ENCODE assay signal across 19 cellular contexts in genomic region chr6:36227379-36228344, GRCh38. TPM values are rescaled to one million over a fixed set of nuclear protein-coding genes. Genes with fewer than 3 reads are reported as not detected.
A peak's percentile ranks its signal among the peaks of the same experiment; 100 is the strongest.
DNase-seq lines count a peak whose midpoint lies in the region; ATAC-seq and TF ChIP-seq lines count a peak whose summit lies in the region.
"Had no signal": no experiment of that assay in that cellular context is flagged by ENCODE, and none has a peak within 500 bp of the region (broad histone marks: within the 10 kb centered on the region; RNA-seq: fewer than 3 reads in every experiment).

No MANE protein-coding gene starts in this region.

- peak overlapping the region in 2 of 11 experiments; percentile 19 to 34; a peak in 3 of 22 replicates for H3K9ac ChIP-seq in BLaER1 treated with 17β-estradiol and CSF1 and Interleukin-3, amounts not matched to agents 10 nM and 100 nM

- H4K20me1 ChIP-seq in BLaER1 treated with 17β-estradiol and CSF1 and Interleukin-3, amounts not matched to agents 10 nM and 100 nM, result peaks cover 0 to 32% (median 10%) of the 10 kb centered on the region in 11 experiments; a peak in 11 of 22 replicates

- DNase-seq in LNCaP clone FGC (ENCODE audit: low read depth) (peak; percentile 76), mesothelial cell of epicardium (ENCODE audit: low spot score in 2 of 2, unreplicated experiment in 2 of 2) (no peak), testis (no peak), HFFc6 (no peak), suprapubic skin (ENCODE audit: low spot score in 2 of 2) (no peak)
- DNase-seq: activated naive CD4-positive, alpha-beta T cell treated with anti-CD3 and anti-CD28 coated beads, Interleukin-2, amount 10 ng/mL, durations not matched to agents 7 days and 5 days; body of pancreas; dorsolateral prefrontal cortex; KBM-7; left ventricle myocardium inferior; naive thymus-derived CD8-positive, alpha-beta T cell; right cardiac atrium; stimulated activated CD4-positive, alpha-beta T cell treated with anti-CD3 and anti-CD28 coated beads, Interleukin-2, amount 100 ng/mL, for 24 hours; stimulated activated CD8-positive, alpha-beta memory T cell treated with anti-CD3 and anti-CD28 coated beads, Interleukin-4, amount 100 ng/mL, for 48 hours; SW 1271; thyroid gland had no signal

- peaks cover 84 to 100% (median 95%) of the 10 kb centered on the region in 11 experiments for H3K36me3 ChIP-seq in BLaER1 treated with 17β-estradiol and CSF1 and Interleukin-3, amounts not matched to agents 10 nM and 100 nM
- no peaks in the 10 kb centered on the region for H3K36me3 ChIP-seq in testis (ENCODE audit: low read depth, missing control alignments)
- H3K36me3 ChIP-seq in suprapubic skin, result peaks cover 89% of the 10 kb centered on the region

- H3K36me3 Mint-ChIP-seq in mesothelial cell of epicardium (peaks cover 54% of the 10 kb centered on the region), HFFc6 (ENCODE audit: low read depth) (peaks cover 22% of the 10 kb centered on the region)

- H3K9me3 Mint-ChIP-seq in mesothelial cell of epicardium (no peaks in the 10 kb centered on the region), HFFc6 (no peaks in the 10 kb centered on the region)
- H3K9me3 Mint-ChIP-seq: activated naive CD4-positive, alpha-beta T cell treated with anti-CD3 and anti-CD28 coated beads, Interleukin-2, amount 10 ng/mL, durations not matched to agents 7 days and 5 days; naive thymus-derived CD8-positive, alpha-beta T cell had no signal

- no peak for TF ChIP-seq POLR2A in testis (IDR thresholded peaks at IDR 0.05)
- TF ChIP-seq POLR2A in suprapubic skin (IDR thresholded peaks at IDR 0.05), result no peak

- no peak for ATAC-seq in GM21515 (IDR thresholded peaks at IDR 0.05; ENCODE audit: unreplicated experiment)
- ATAC-seq: body of pancreas; naive thymus-derived CD8-positive, alpha-beta T cell; right cardiac atrium had no signal

- TF ChIP-seq CTCF in LNCaP clone FGC (IDR thresholded peaks at IDR 0.05; ENCODE audit: control insufficient read depth, extremely low read depth, insufficient read depth), result no peak
- no peak for TF ChIP-seq CTCF in VCaP (conservative IDR thresholded peaks at IDR 0.05)
- no peak for TF ChIP-seq CTCF in mesothelial cell of epicardium (IDR thresholded peaks at IDR 0.05; ENCODE audit: unreplicated experiment)
- no peak for TF ChIP-seq CTCF in testis (IDR thresholded peaks at IDR 0.05)
- no peak for TF ChIP-seq CTCF in HFFc6 (IDR thresholded peaks at IDR 0.05)
- no peak for TF ChIP-seq CTCF in suprapubic skin (IDR thresholded peaks at IDR 0.05)

- H3K4me1 Mint-ChIP-seq in mesothelial cell of epicardium (peaks cover 24% of the 10 kb centered on the region), HFFc6 (ENCODE audit: low read depth) (0 out of 2 replicates have a peak, but pooled peaks cover 5% of the 10 kb centered on the region)
- H3K4me1 Mint-ChIP-seq: activated naive CD4-positive, alpha-beta T cell treated with anti-CD3 and anti-CD28 coated beads, Interleukin-2, amount 10 ng/mL, durations not matched to agents 7 days and 5 days had no signal

- 81 to 86% methylated on average over 2 of the region's 2 CpGs for WGBS in testis, 2 donors
- 63% methylated on average over 2 of the region's 2 CpGs for WGBS in suprapubic skin

- H3K27ac ChIP-seq in BLaER1 treated with 17β-estradiol and CSF1 and Interleukin-3, amounts not matched to agents 10 nM and 100 nM, result 0 out of 22 replicates have a peak overlapping the region, but pooled peaks of 3 of the 11 experiments have one; percentile 1 to 29 (median 6)
- peak overlapping the region; percentile 79 for H3K27ac ChIP-seq in VCaP
- no peak overlapping the region for H3K27ac ChIP-seq in testis
- H3K27ac ChIP-seq in suprapubic skin, result no peak overlapping the region
- H3K27ac ChIP-seq: body of pancreas, left ventricle myocardium inferior, thyroid gland had no signal

- H3K27me3 ChIP-seq in BLaER1 treated with 17β-estradiol and CSF1 and Interleukin-3, amounts not matched to agents 10 nM and 100 nM, result no peaks in the 10 kb centered on the region
- no peaks in the 10 kb centered on the region for H3K27me3 ChIP-seq in testis
- H3K27me3 ChIP-seq in suprapubic skin, result no peaks in the 10 kb centered on the region
- H3K27me3 ChIP-seq: body of pancreas, dorsolateral prefrontal cortex, thyroid gland had no signal

- H3K4me2 ChIP-seq in BLaER1 treated with 17β-estradiol and CSF1 and Interleukin-3, amounts not matched to agents 10 nM and 100 nM, result peak overlapping the region; percentile 5 to 69 (median 64); a peak in 16 of 22 replicates

- H3K27ac Mint-ChIP-seq in mesothelial cell of epicardium (peak overlapping the region; percentile 53), HFFc6 (no peak overlapping the region)
- H3K27ac Mint-ChIP-seq: activated naive CD4-positive, alpha-beta T cell treated with anti-CD3 and anti-CD28 coated beads, Interleukin-2, amount 10 ng/mL, durations not matched to agents 7 days and 5 days had no signal

- peaks cover 23 to 62% (median 53%) of the 10 kb centered on the region in 10 experiments for H3K4me1 ChIP-seq in BLaER1 treated with 17β-estradiol and CSF1 and Interleukin-3, amounts not matched to agents 10 nM and 100 nM
- H3K4me1 ChIP-seq in testis (peaks cover 4% of the 10 kb centered on the region), suprapubic skin (peaks cover 9% of the 10 kb centered on the region)
- H3K4me1 ChIP-seq: body of pancreas, thyroid gland had no signal

- intact Hi-C loops in testis (cut with DNase I; ENCODE audit: low total_unique reads), result no loop called here

- H3K4me3 ChIP-seq in BLaER1 treated with 17β-estradiol and CSF1 and Interleukin-3, amounts not matched to agents 10 nM and 100 nM, result no peak overlapping the region
- H3K4me3 ChIP-seq in LNCaP clone FGC (ENCODE audit: low read depth, low read length) (no peak overlapping the region), testis (no peak overlapping the region), suprapubic skin (no peak overlapping the region)
- H3K4me3 ChIP-seq: body of pancreas, dorsolateral prefrontal cortex, left ventricle myocardium inferior, thyroid gland had no signal

- H3K27me3 Mint-ChIP-seq in mesothelial cell of epicardium (ENCODE audit: low read depth), result no peaks in the 10 kb centered on the region
- H3K27me3 Mint-ChIP-seq in HFFc6 (ENCODE audit: insufficient read depth), result no peaks in the 10 kb centered on the region
- H3K27me3 Mint-ChIP-seq: activated naive CD4-positive, alpha-beta T cell treated with anti-CD3 and anti-CD28 coated beads, Interleukin-2, amount 10 ng/mL, durations not matched to agents 7 days and 5 days; naive thymus-derived CD8-positive, alpha-beta T cell had no signal

- TF ChIP-seq EP300 in suprapubic skin (IDR thresholded peaks at IDR 0.05), result no peak

- H3K4me3 Mint-ChIP-seq in mesothelial cell of epicardium (no peak overlapping the region), HFFc6 (no peak overlapping the region)
- H3K4me3 Mint-ChIP-seq: activated naive CD4-positive, alpha-beta T cell treated with anti-CD3 and anti-CD28 coated beads, Interleukin-2, amount 10 ng/mL, durations not matched to agents 7 days and 5 days; naive thymus-derived CD8-positive, alpha-beta T cell had no signal

- H3K9me3 ChIP-seq in BLaER1 treated with 17β-estradiol and CSF1 and Interleukin-3, amounts not matched to agents 10 nM and 100 nM (replicated peaks in 1 of 11), result no peaks in the 10 kb centered on the region
- H3K9me3 ChIP-seq in testis, result no peaks in the 10 kb centered on the region
- no peaks in the 10 kb centered on the region for H3K9me3 ChIP-seq in suprapubic skin
- H3K9me3 ChIP-seq: body of pancreas, left ventricle myocardium inferior, thyroid gland had no signal

RNA-seq across cellular contexts. Expression of gene BRPF3, which starts 31.1 kb away (rescaled TPM):
- 54.1 to 58.6 TPM (median 57.3 TPM) in 3 replicates for total RNA-seq in mesothelial cell of epicardium
- 100 to 1,000 TPM; 102 to 104 TPM for total RNA-seq in testis
- polyA plus RNA-seq in testis (ENCODE audit: insufficient read depth, low read depth, low replicate concordance), result 70.5 TPM
- total RNA-seq in HFFc6 (2021; fragmentation: NEBNext Ultra II Directional; extraction: Animal tissue kit (Norgen Biotek cat#: 25700)), result 10 to 100 TPM; 26.5 to 32.4 (median 28.9) TPM
- total RNA-seq in suprapubic skin, result 10 to 100 TPM; 19.3 to 28.5 (median 20.5) TPM

RNA-seq across cellular contexts. Expression of gene PNPLA1, which starts 42.2 kb away (rescaled TPM):
- total RNA-seq in mesothelial cell of epicardium (0.14 TPM in 1 of 3 replicates, not detected in the others), testis (1 to 10 TPM; 2.4 to 3.5 TPM), suprapubic skin (10 to 100 TPM; 15.7 to 40.3 (median 32.9) TPM)
- 2.1 TPM for polyA plus RNA-seq in testis (ENCODE audit: insufficient read depth, low read depth, low replicate concordance)
- total RNA-seq in HFFc6 (2021; fragmentation: NEBNext Ultra II Directional; extraction: Animal tissue kit (Norgen Biotek cat#: 25700)), result not detected
- total RNA-seq: body of pancreas; left ventricle myocardium inferior; naive thymus-derived CD8-positive, alpha-beta T cell; right cardiac atrium had no signal
- polyA plus RNA-seq: naive thymus-derived CD8-positive, alpha-beta T cell; right cardiac atrium had no signal
